17 cellular contexts compared by ENCODE assay signal in the genomic region with DNA sequence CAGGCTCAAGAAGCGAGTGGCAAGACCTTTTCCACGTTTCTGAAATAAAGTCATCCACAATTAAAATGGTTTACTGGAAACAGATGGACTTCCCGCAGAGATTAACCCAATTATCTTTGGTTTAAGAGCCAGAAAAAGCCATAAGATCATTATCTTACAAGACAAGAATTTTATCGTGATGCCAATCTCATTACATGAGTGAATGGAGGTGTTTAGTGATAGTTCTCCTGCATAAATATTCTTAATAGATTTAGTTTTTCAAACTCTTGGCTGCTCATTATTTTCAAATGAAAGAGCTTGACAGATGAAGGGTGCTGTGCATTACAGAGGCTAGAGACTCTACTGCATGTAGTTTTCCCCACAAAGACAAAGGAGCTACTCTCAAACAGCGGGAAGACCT.
"Had no signal": no experiment of that assay in that cellular context is flagged by ENCODE, and none has a peak within 500 bp of the region (broad histone marks: within the 10 kb centered on the region; RNA-seq: fewer than 3 reads in every experiment).

No MANE protein-coding gene starts in this region.

- H3K36me3 Mint-ChIP-seq: activated CD4-positive, alpha-beta memory T cell treated with anti-CD3 and anti-CD28 coated beads for 36 hours; memory B cell; natural killer cell treated with Interleukin-12 subunit alpha and Interleukin-12 subunit beta and Interleukin-15 and Interleukin-18, amount 100 ng/mL, for 72 hours had no signal

- H3K27me3 Mint-ChIP-seq: activated CD4-positive, alpha-beta memory T cell treated with anti-CD3 and anti-CD28 coated beads for 36 hours; memory B cell; natural killer cell treated with Interleukin-12 subunit alpha and Interleukin-12 subunit beta and Interleukin-15 and Interleukin-18, amount 100 ng/mL, for 72 hours had no signal

- DNase-seq: activated CD4-positive, alpha-beta memory T cell treated with anti-CD3 and anti-CD28 coated beads for 36 hours; activated CD4-positive, alpha-beta T cell treated with anti-CD3 and anti-CD28 coated beads for 1 hour; activated T-cell treated with anti-CD3 and anti-CD28 coated beads, Interleukin-2, amount 50 U/mL, for 72 hours; aorta; caudate nucleus; effector CD4-positive, alpha-beta T cell; islet precursor cell; left lung; occipital lobe; psoas muscle; stimulated activated CD4-positive, alpha-beta T cell treated with anti-CD3 and anti-CD28 coated beads, Interleukin-4, amount 100 ng/mL, for 1 hour; stimulated activated CD8-positive, alpha-beta memory T cell treated with anti-CD3 and anti-CD28 coated beads, Interleukin-4, amount 100 ng/mL, for 48 hours; stimulated activated naive CD8-positive, alpha-beta T cell treated with anti-CD3 and anti-CD28 coated beads, Interleukin-15, Interleukin-2, amounts not matched to agents 100 U/mL and 50 U/mL, for 24 hours; T-helper 9 cell had no signal

- H3K4me3 Mint-ChIP-seq: activated CD4-positive, alpha-beta memory T cell treated with anti-CD3 and anti-CD28 coated beads for 36 hours; activated T-cell treated with anti-CD3 and anti-CD28 coated beads, Interleukin-2, amount 50 U/mL, for 72 hours; memory B cell; natural killer cell treated with Interleukin-12 subunit alpha and Interleukin-12 subunit beta and Interleukin-15 and Interleukin-18, amount 100 ng/mL, for 72 hours had no signal

- ATAC-seq: activated T-cell treated with anti-CD3 and anti-CD28 coated beads, Interleukin-2, amount 50 U/mL, for 72 hours; gastroesophageal sphincter; left lung; natural killer cell treated with Interleukin-12 subunit alpha and Interleukin-12 subunit beta and Interleukin-15 and Interleukin-18, amount 100 ng/mL, for 72 hours; psoas muscle; stimulated activated naive CD8-positive, alpha-beta T cell treated with anti-CD3 and anti-CD28 coated beads, Interleukin-15, Interleukin-2, amounts not matched to agents 100 U/mL and 50 U/mL, for 24 hours had no signal

- H3K27ac Mint-ChIP-seq: activated CD4-positive, alpha-beta memory T cell treated with anti-CD3 and anti-CD28 coated beads for 36 hours; activated T-cell treated with anti-CD3 and anti-CD28 coated beads, Interleukin-2, amount 50 U/mL, for 72 hours; memory B cell; natural killer cell treated with Interleukin-12 subunit alpha and Interleukin-12 subunit beta and Interleukin-15 and Interleukin-18, amount 100 ng/mL, for 72 hours had no signal

- H3K4me1 Mint-ChIP-seq: memory B cell had no signal
